In the genomic region with DNA sequence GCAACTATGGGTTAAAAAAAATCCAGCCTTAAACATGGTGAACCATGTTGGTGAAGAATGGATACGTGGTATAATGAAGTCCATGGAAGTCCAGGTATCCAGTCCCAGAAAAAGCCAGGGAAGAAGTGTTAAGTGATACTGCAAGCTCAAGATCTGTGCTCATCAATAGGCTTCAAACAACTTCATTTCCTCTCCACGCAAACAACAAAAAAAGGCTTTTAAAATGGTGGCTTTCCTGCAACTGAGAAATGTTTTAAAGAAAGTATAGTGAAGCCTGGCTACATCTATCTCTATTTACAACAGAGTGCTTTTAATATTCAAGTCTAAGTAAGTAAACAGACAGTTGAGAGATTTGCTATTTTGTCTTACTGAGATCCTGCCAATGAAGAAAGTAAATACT, we compare ENCODE assay signal across 10 cellular contexts. TPM values are rescaled to one million over a fixed set of nuclear protein-coding genes. Genes with fewer than 3 reads are reported as not detected.
DNase-seq lines count a peak whose midpoint lies in the region; TF ChIP-seq lines count a peak whose summit lies in the region.
"Had no signal": no experiment of that assay in that cellular context is flagged by ENCODE, and none has a peak within 500 bp of the region (broad histone marks: within the 10 kb centered on the region; RNA-seq: fewer than 3 reads in every experiment).

No MANE protein-coding gene starts in this region.

- H2AFZ ChIP-seq in GM23248 (peak overlapping the region; percentile 92), SU-DHL-6 (ENCODE audit: low read depth, low read length, severe bottlenecking) (no peak overlapping the region)

- TF ChIP-seq CTCF in SU-DHL-6 (IDR thresholded peaks at IDR 0.05; ENCODE audit: insufficient read depth, low read length, poor library complexity, severe bottlenecking) (no peak), fibroblast of mammary gland (conservative IDR thresholded peaks at IDR 0.05; ENCODE audit: control insufficient read depth, insufficient read depth, low read depth, low read length) (no peak)

- no peaks in the 10 kb centered on the region for H3K9me3 ChIP-seq in GM23248 (ENCODE audit: low read depth)
- no peaks in the 10 kb centered on the region for H3K9me3 ChIP-seq in SU-DHL-6 (ENCODE audit: insufficient read depth, low read length)

- H3K36me3 ChIP-seq in GM23248 (ENCODE audit: low read depth), result no peaks in the 10 kb centered on the region
- no peaks in the 10 kb centered on the region for H3K36me3 ChIP-seq in SU-DHL-6 (ENCODE audit: low read length)

- H3K4me1 ChIP-seq in GM23248 (ENCODE audit: insufficient read depth), result 0 out of 2 replicates have a peak, but pooled peaks cover 12% of the 10 kb centered on the region

- H3K27me3 ChIP-seq in GM23248 (replicated peaks; ENCODE audit: insufficient read depth) (no peaks in the 10 kb centered on the region), SU-DHL-6 (ENCODE audit: low read length) (no peaks in the 10 kb centered on the region)

- H3F3A ChIP-seq in GM23248 (ENCODE audit: insufficient read depth), result peaks cover 9% of the 10 kb centered on the region; the same call in 1 of the 2 replicates
- H3F3A ChIP-seq in SU-DHL-6 (ENCODE audit: insufficient read depth), result peaks cover 16% of the 10 kb centered on the region; the same call in 1 of the 2 replicates

- in situ Hi-C loops in GM23248 (cut with MboI), result no loop called here

- DNase-seq in GM23248 (no peak), fibroblast of mammary gland (ENCODE audit: low read depth) (no peak), retina (peak; percentile 8), cerebellar cortex (ENCODE audit: low spot score) (no peak), NCI-H510A treated with DMSO at 0.1 percent for 48 hours (lab: John Stamatoyannopoulos, UW) (no peak), NK-92 (lab: John Stamatoyannopoulos, UW; ENCODE audit: unreplicated experiment) (no peak)
- no peak for DNase-seq in activated CD4-positive, CD25-positive, alpha-beta regulatory T cell treated with anti-CD3 and anti-CD28 coated beads, Interleukin-2, amount 50 U/mL, for 72 hours
- DNase-seq: activated effector memory CD4-positive, alpha-beta T cell treated with anti-CD3 and anti-CD28 coated beads, Interleukin-2, amount 50 U/mL, for 16 hours; NCI-H146 had no signal

- H3K4me2 ChIP-seq in GM23248 (ENCODE audit: unreplicated experiment), result peak overlapping the region; percentile 82
- peak overlapping the region; percentile 79 for H3K4me2 ChIP-seq in SU-DHL-6 (ENCODE audit: low read depth, low read length, poor library complexity, severe bottlenecking)

- H3K79me2 ChIP-seq in GM23248 (ENCODE audit: insufficient read depth), result peaks cover 61% of the 10 kb centered on the region
- H3K79me2 ChIP-seq in SU-DHL-6 (ENCODE audit: insufficient read depth, low read length), result peaks cover 10% of the 10 kb centered on the region; the same call in 1 of the 2 replicates

- H3K4me3 ChIP-seq in GM23248, result peak overlapping the region; percentile 92
- H3K4me3 ChIP-seq in SU-DHL-6 (ENCODE audit: insufficient read depth, low read length, poor library complexity, severe bottlenecking), result peak overlapping the region; percentile 59
- H3K4me3 ChIP-seq in fibroblast of mammary gland (ENCODE audit: control insufficient read depth, low read depth, low read length), result peak overlapping the region; percentile 84

- WGBS in GM23248 (ENCODE audit: low coverage in 1 of 2, low lambda C conversion rate in 2 of 2, missing lambda C conversion rate in 2 of 2), 2 experiments, result 71 to 80% methylated on average over 2 of the region's 2 CpGs

- H3K27ac ChIP-seq in GM23248 (peak overlapping the region; percentile 7; the same call in 1 of the 2 replicates), SU-DHL-6 (ENCODE audit: low read depth, low read length) (no peak overlapping the region)

- no peaks in the 10 kb centered on the region for H3K9me2 ChIP-seq in GM23248 (ENCODE audit: insufficient read depth)
- no peaks in the 10 kb centered on the region for H3K9me2 ChIP-seq in SU-DHL-6 (replicated peaks; ENCODE audit: insufficient read depth, low read length)

- H4K20me1 ChIP-seq in GM23248 (ENCODE audit: insufficient read depth) (no peaks in the 10 kb centered on the region), SU-DHL-6 (ENCODE audit: low read depth, low read length) (no peaks in the 10 kb centered on the region; the same call in 1 of the 2 replicates)

- H3K9ac ChIP-seq in GM23248 (peak overlapping the region; percentile 80), SU-DHL-6 (ENCODE audit: low read length) (peak overlapping the region; percentile 56; the same call in 1 of the 2 replicates)

RNA-seq across cellular contexts. Expression of a gene that starts 1.6 kb away (rescaled TPM):
- total RNA-seq in GM23248 (2014; rRNA removed; shearing (Covaris generic)), result 13.2 and 16.8 TPM in 2 replicates
- polyA plus RNA-seq in GM23248 (2016; fragmentation: Nextera tagmentation; extraction: Ambion mirVana), result 7.8 and 9.7 TPM in 2 replicates
